Comparison of ENCODE assay signal across 19 cellular contexts in the genomic region with DNA sequence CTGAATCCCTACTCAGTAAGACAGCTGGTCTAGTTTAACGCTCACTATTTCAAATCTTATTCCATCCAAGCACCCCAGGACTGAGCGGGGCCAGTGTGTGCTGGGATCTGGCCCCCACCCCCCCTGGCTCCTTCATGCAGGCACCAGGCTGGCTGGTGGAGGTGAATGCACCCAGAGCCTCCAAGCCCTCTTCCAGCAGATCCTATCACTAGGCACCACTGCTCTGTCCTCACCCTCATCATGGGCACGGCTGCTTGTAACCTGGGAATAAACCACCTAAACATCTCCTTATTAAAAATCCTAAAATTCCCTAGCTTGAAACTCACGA.
"Had no signal": no experiment of that assay in that cellular context is flagged by ENCODE, and none has a peak within 500 bp of the region (broad histone marks: within the 10 kb centered on the region; RNA-seq: fewer than 3 reads in every experiment).

No MANE protein-coding gene starts in this region.

- H3K27ac Mint-ChIP-seq: activated naive CD4-positive, alpha-beta T cell treated with anti-CD3 and anti-CD28 coated beads, Interleukin-2, amount 50 U/mL, for 24 hours had no signal

- H3K4me3 Mint-ChIP-seq: activated naive CD4-positive, alpha-beta T cell treated with anti-CD3 and anti-CD28 coated beads, Interleukin-2, amount 50 U/mL, for 24 hours had no signal

- H3K27me3 Mint-ChIP-seq: activated naive CD4-positive, alpha-beta T cell treated with anti-CD3 and anti-CD28 coated beads, Interleukin-2, amount 50 U/mL, for 24 hours had no signal

- H3K27me3 ChIP-seq: cardiac muscle cell, hepatocyte, right lobe of liver, thyroid gland had no signal

- ATAC-seq: left cardiac atrium; naive thymus-derived CD8-positive, alpha-beta T cell; right lobe of liver; SK-N-SH treated with all-trans-retinoic acid at 6 μM for 48 hours had no signal

- H3K9ac ChIP-seq: parathyroid adenoma had no signal

- H3K27ac ChIP-seq: cardiac muscle cell, dorsolateral prefrontal cortex, hepatocyte, parathyroid adenoma, right lobe of liver, thyroid gland had no signal

- H3K4me1 ChIP-seq: parathyroid adenoma, right lobe of liver, thyroid gland had no signal

- H3K9me3 ChIP-seq: right lobe of liver, thyroid gland had no signal

- H3K36me3 Mint-ChIP-seq: activated naive CD4-positive, alpha-beta T cell treated with anti-CD3 and anti-CD28 coated beads, Interleukin-2, amount 50 U/mL, for 24 hours; naive thymus-derived CD8-positive, alpha-beta T cell had no signal

- H3K79me2 ChIP-seq: hepatocyte, parathyroid adenoma had no signal

- DNase-seq: activated CD4-positive, alpha-beta T cell treated with anti-CD3 and anti-CD28 coated beads, Interleukin-2, amount 50 U/mL, for 1 hour; activated CD4-positive, CD25-positive, alpha-beta regulatory T cell; activated effector memory CD4-positive, alpha-beta T cell treated with Interleukin-2 at 50 U/mL for 16 hours; activated T-cell treated with anti-CD3 and anti-CD28 coated beads, Interleukin-2, amount 50 U/mL, for 1 hour; dorsolateral prefrontal cortex; left cardiac atrium; mesenchymal stem cell; naive thymus-derived CD8-positive, alpha-beta T cell; right lobe of liver; stimulated activated CD4-positive, alpha-beta T cell treated with anti-CD3 and anti-CD28 coated beads, Interleukin-4, amount 100 ng/mL, for 4 hours; stimulated activated naive CD4-positive, alpha-beta T cell treated with Interleukin-2 at 50 U/mL for 16 hours; T-helper 1 cell; T1000; thyroid gland had no signal

- H3K36me3 ChIP-seq: cardiac muscle cell, right lobe of liver, thyroid gland had no signal

- H3K4me3 ChIP-seq: cardiac muscle cell, dorsolateral prefrontal cortex, hepatocyte, right lobe of liver, thyroid gland had no signal

- H3K9me3 Mint-ChIP-seq: activated naive CD4-positive, alpha-beta T cell treated with anti-CD3 and anti-CD28 coated beads, Interleukin-2, amount 50 U/mL, for 24 hours; naive thymus-derived CD8-positive, alpha-beta T cell had no signal

- H2AFZ ChIP-seq: hepatocyte, parathyroid adenoma had no signal

- H3K4me2 ChIP-seq: hepatocyte had no signal
